ENCODE assay signal across 20 cellular contexts in genomic region chr6:142429195-142429594, GRCh38.
DNase-seq lines count a peak whose midpoint lies in the region; ATAC-seq and TF ChIP-seq lines count a peak whose summit lies in the region.
"Had no signal": no experiment of that assay in that cellular context is flagged by ENCODE, and none has a peak within 500 bp of the region (broad histone marks: within the 10 kb centered on the region; RNA-seq: fewer than 3 reads in every experiment).

No MANE protein-coding gene starts in this region.

- H3K9me3 Mint-ChIP-seq in activated CD4-positive, alpha-beta T cell treated with anti-CD3 and anti-CD28 coated beads, Interleukin-2, amount 10 ng/mL, durations not matched to agents 7 days and 5 days = peaks cover 19% of the 10 kb centered on the region

- no peaks in the 10 kb centered on the region for H3K79me2 ChIP-seq in PC-3 (ENCODE audit: low read length)

- no peaks in the 10 kb centered on the region for H4K20me1 ChIP-seq in PC-3 (ENCODE audit: low read length)

- DNase-seq in NCI-H1417 (lab: John Stamatoyannopoulos, UW) (peak in 2 of 3 experiments; percentile 8 to 50), NCI-H1417 treated with DMSO at 0.1 percent for 48 hours (lab: John Stamatoyannopoulos, UW) (no peak), Daoy (ENCODE audit: low read depth) (peak; percentile 13), PC-3 (peak; percentile 60), epithelial cell of esophagus (ENCODE audit: low read depth) (peak; percentile 56), GF-D8 (lab: John Stamatoyannopoulos, UW) (no peak)
- no peak for DNase-seq in activated CD4-positive, alpha-beta T cell treated with anti-CD3 and anti-CD28 coated beads, Interleukin-2, amount 10 ng/mL, durations not matched to agents 7 days and 5 days
- DNase-seq: 8988T; BE2C; Caco-2; CD4-positive, CD25-positive, alpha-beta regulatory T cell; GOT3; Kasumi-1; NCI-H1436; NCI-H2029 treated with DMSO at 0.1 percent for 48 hours; NCI-H82 had no signal

- H3K27ac ChIP-seq in PC-3 (ENCODE audit: low read length) = no peak overlapping the region

- peaks cover 35% of the 10 kb centered on the region for H3K36me3 ChIP-seq in PC-3 (ENCODE audit: low read depth, low read length)
- H3K36me3 ChIP-seq: BE2C had no signal

- no peaks in the 10 kb centered on the region for H3K9me3 ChIP-seq in PC-3 (ENCODE audit: low read length)
- H3K9me3 ChIP-seq: BE2C, Caco-2 had no signal

- H3K9me2 ChIP-seq in PC-3 (replicated peaks; ENCODE audit: low read length) = no peaks in the 10 kb centered on the region

- no peaks in the 10 kb centered on the region for H3K27me3 ChIP-seq in PC-3 (ENCODE audit: low read length)
- H3K27me3 ChIP-seq: BE2C had no signal

- no TSS peak for BruUV-seq in PC-3 (replicated peaks; lab: Mats Ljungman, UMichigan)

- CTCF ChIA-PET in PC-3 (lab: Charles Lee) = no interaction called here
- CTCF ChIA-PET in activated CD4-positive, alpha-beta T cell treated with anti-CD3 and anti-CD28 coated beads, Interleukin-2, amount 10 ng/mL, durations not matched to agents 7 days and 5 days (lab: Charles Lee) = no interaction called here

- H3K4me3 Mint-ChIP-seq in activated CD4-positive, alpha-beta T cell treated with anti-CD3 and anti-CD28 coated beads, Interleukin-2, amount 10 ng/mL, durations not matched to agents 7 days and 5 days = no peak overlapping the region
- H3K4me3 Mint-ChIP-seq: CD4-positive, CD25-positive, alpha-beta regulatory T cell had no signal

- H3F3A ChIP-seq in PC-3 (ENCODE audit: low read length, unreplicated experiment) = no peaks in the 10 kb centered on the region

- H3K4me1 ChIP-seq in PC-3 (ENCODE audit: insufficient read depth, low read length) = no peaks in the 10 kb centered on the region
- H3K4me1 ChIP-seq: BE2C, Caco-2 had no signal

- no peak overlapping the region for H3K9ac ChIP-seq in PC-3 (ENCODE audit: low read length)

- H3K4me3 ChIP-seq in PC-3 (ENCODE audit: low read length) (no peak overlapping the region), epithelial cell of esophagus (ENCODE audit: low read length) (no peak overlapping the region)
- H3K4me3 ChIP-seq: GM12878 had no signal

- no peak overlapping the region for H3K4me2 ChIP-seq in PC-3 (ENCODE audit: low read length)

- intact Hi-C loops in PC-3 (cut with micrococcal nuclease) = no loop called here

- POLR2A ChIA-PET in PC-3 (lab: Charles Lee; ENCODE audit: unreplicated experiment) = no interaction called here
- POLR2A ChIA-PET in activated CD4-positive, alpha-beta T cell treated with anti-CD3 and anti-CD28 coated beads, Interleukin-2, amount 10 ng/mL, durations not matched to agents 7 days and 5 days (lab: Charles Lee) = no interaction called here

- ATAC-seq in PC-3 (peak; percentile 29; the same call in 1 of the 2 replicates), GM18867 (IDR thresholded peaks at IDR 0.05; ENCODE audit: unreplicated experiment) (no peak)
- ATAC-seq: GM12878, HCT116, Right ventricle myocardium inferior had no signal

- H3K27me3 Mint-ChIP-seq in activated CD4-positive, alpha-beta T cell treated with anti-CD3 and anti-CD28 coated beads, Interleukin-2, amount 10 ng/mL, durations not matched to agents 7 days and 5 days = peaks cover 3% of the 10 kb centered on the region
- H3K27me3 Mint-ChIP-seq: CD4-positive, CD25-positive, alpha-beta regulatory T cell had no signal

- no peak overlapping the region for H3K27ac Mint-ChIP-seq in activated CD4-positive, alpha-beta T cell treated with anti-CD3 and anti-CD28 coated beads, Interleukin-2, amount 10 ng/mL, durations not matched to agents 7 days and 5 days
- H3K27ac Mint-ChIP-seq: CD4-positive, CD25-positive, alpha-beta regulatory T cell had no signal

- no peaks in the 10 kb centered on the region for H3K36me3 Mint-ChIP-seq in activated CD4-positive, alpha-beta T cell treated with anti-CD3 and anti-CD28 coated beads, Interleukin-2, amount 10 ng/mL, durations not matched to agents 7 days and 5 days (ENCODE audit: low read depth)
- H3K36me3 Mint-ChIP-seq: CD4-positive, CD25-positive, alpha-beta regulatory T cell had no signal

- H3K4me1 Mint-ChIP-seq in activated CD4-positive, alpha-beta T cell treated with anti-CD3 and anti-CD28 coated beads, Interleukin-2, amount 10 ng/mL, durations not matched to agents 7 days and 5 days = no peaks in the 10 kb centered on the region
- H3K4me1 Mint-ChIP-seq: CD4-positive, CD25-positive, alpha-beta regulatory T cell had no signal

- TF ChIP-seq CTCF in PC-3 (conservative IDR thresholded peaks at IDR 0.05; ENCODE audit: low read depth, low read length) (no peak), epithelial cell of esophagus (IDR thresholded peaks at IDR 0.05; ENCODE audit: insufficient read depth, low read depth, low read length, missing control alignments) (no peak)

- no peak overlapping the region for H2AFZ ChIP-seq in PC-3 (ENCODE audit: low read length)

Comparison
In these comparisons a context has a peak if more than half of its experiments do, and no peak if none do; other contexts are left out.
1. DNase-seq: peak in NCI-H1417 (2 of 3), Daoy (single experiment), PC-3 (single experiment) and epithelial cell of esophagus (single experiment); none in NCI-H1417 treated with DMSO at 0.1 percent for 48 hours (single experiment), activated CD4-positive, alpha-beta T cell treated with anti-CD3 and anti-CD28 coated beads, Interleukin-2, amount 10 ng/mL, durations not matched to agents 7 days and 5 days (single experiment) and GF-D8 (single experiment).